ENCODE assay signal across 21 cellular contexts in the genomic region with DNA sequence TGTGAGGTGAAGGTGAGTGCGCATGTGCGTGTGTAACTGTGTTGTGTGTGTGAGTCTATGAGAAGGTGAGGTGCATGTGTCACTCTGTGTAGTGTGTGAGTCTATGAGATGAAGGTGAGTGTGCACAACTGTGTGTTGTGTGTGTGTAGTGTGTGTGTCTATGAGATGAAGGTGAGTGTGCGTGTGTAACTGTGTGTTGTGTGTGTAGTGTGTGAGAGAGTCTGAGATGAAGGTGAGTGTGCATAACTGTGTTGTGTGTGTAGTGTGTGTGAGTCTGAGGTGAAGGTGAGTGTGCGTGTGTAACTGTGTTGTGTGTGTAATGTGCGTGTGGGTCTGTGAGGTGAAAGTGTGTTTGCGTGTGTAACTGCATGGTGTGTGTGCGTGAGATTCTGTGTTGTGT.
"Had no signal": no experiment of that assay in that cellular context is flagged by ENCODE, and none has a peak within 500 bp of the region (broad histone marks: within the 10 kb centered on the region; RNA-seq: fewer than 3 reads in every experiment).

No MANE protein-coding gene starts in this region.

- ATAC-seq: Panc1, Right ventricle myocardium inferior had no signal

- H3K4me1 Mint-ChIP-seq: activated naive CD4-positive, alpha-beta T cell treated with anti-CD3 and anti-CD28 coated beads, Interleukin-2, amount 10 ng/mL, durations not matched to agents 7 days and 5 days; activated naive CD8-positive, alpha-beta T cell treated with anti-CD3 and anti-CD28 coated beads for 36 hours had no signal

- H3K27ac Mint-ChIP-seq: activated naive CD4-positive, alpha-beta T cell treated with anti-CD3 and anti-CD28 coated beads, Interleukin-2, amount 10 ng/mL, durations not matched to agents 7 days and 5 days; activated naive CD8-positive, alpha-beta T cell treated with anti-CD3 and anti-CD28 coated beads for 36 hours had no signal

- H3K36me3 ChIP-seq: brain microvascular endothelial cell, cardiac muscle cell had no signal

- H3K9me3 Mint-ChIP-seq: activated naive CD4-positive, alpha-beta T cell treated with anti-CD3 and anti-CD28 coated beads, Interleukin-2, amount 10 ng/mL, durations not matched to agents 7 days and 5 days; activated naive CD8-positive, alpha-beta T cell treated with anti-CD3 and anti-CD28 coated beads for 36 hours had no signal

- H3K36me3 Mint-ChIP-seq: activated naive CD4-positive, alpha-beta T cell treated with anti-CD3 and anti-CD28 coated beads, Interleukin-2, amount 10 ng/mL, durations not matched to agents 7 days and 5 days; activated naive CD8-positive, alpha-beta T cell treated with anti-CD3 and anti-CD28 coated beads for 36 hours had no signal

- DNase-seq: activated CD4-positive, CD25-positive, alpha-beta regulatory T cell; activated effector memory CD4-positive, alpha-beta T cell treated with anti-CD3 and anti-CD28 coated beads, Interleukin-2, amount 50 U/mL, for 16 hours; activated naive CD4-positive, alpha-beta T cell treated with anti-CD3 and anti-CD28 coated beads, Interleukin-2, amount 10 ng/mL, durations not matched to agents 7 days and 5 days; activated naive CD8-positive, alpha-beta T cell treated with anti-CD3 and anti-CD28 coated beads for 36 hours; activated T-cell treated with anti-CD3 and anti-CD28 coated beads, Interleukin-2, amount 50 U/mL, for 1 hour; brain microvascular endothelial cell; Karpas-422; MM.1S; NCI-H1105; NCI-H1436 treated with DMSO at 0.1 percent for 48 hours; NCI-H187; NCI-H2081; NK-92 treated with Interleukin-12 subunit alpha and Interleukin-12 subunit beta, amount 100 ng/mL, for 24 hours; OCI-M1; RPMI8226; T-helper 1 cell had no signal

- H3K4me3 ChIP-seq: cardiac muscle cell, SK-N-MC had no signal

- H3K27ac ChIP-seq: brain microvascular endothelial cell, cardiac muscle cell, SK-N-MC, VCaP had no signal

- H3K4me3 Mint-ChIP-seq: activated naive CD4-positive, alpha-beta T cell treated with anti-CD3 and anti-CD28 coated beads, Interleukin-2, amount 10 ng/mL, durations not matched to agents 7 days and 5 days; activated naive CD8-positive, alpha-beta T cell treated with anti-CD3 and anti-CD28 coated beads for 36 hours had no signal
